20 cellular contexts compared by ENCODE assay signal in the genomic region with DNA sequence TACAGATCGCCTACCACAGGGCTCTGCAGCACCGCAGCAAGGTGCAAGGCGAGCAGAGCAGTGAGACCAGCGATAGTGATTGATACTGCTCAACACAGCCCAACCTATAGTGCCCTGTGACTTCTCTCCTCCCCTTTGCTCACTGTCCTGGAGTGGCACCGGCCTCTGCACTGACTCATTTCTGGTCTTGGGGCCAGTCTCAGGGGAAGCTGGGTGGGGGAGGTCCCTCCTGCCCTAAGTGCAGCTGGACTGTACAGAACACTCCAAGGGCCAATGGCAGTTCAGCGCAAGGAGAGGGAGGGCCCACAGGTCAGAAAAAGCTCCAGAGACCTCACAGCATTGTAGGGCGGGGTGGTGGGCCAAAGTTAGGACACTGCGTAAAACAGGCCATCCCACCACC. TPM values are rescaled to one million over a fixed set of nuclear protein-coding genes. Genes with fewer than 3 reads are reported as not detected.
DNase-seq lines count a peak whose midpoint lies in the region; ATAC-seq and TF ChIP-seq lines count a peak whose summit lies in the region.
"Had no signal": no experiment of that assay in that cellular context is flagged by ENCODE, and none has a peak within 500 bp of the region (broad histone marks: within the 10 kb centered on the region; RNA-seq: fewer than 3 reads in every experiment).

No MANE protein-coding gene starts in this region.

- peaks cover 47% of the 10 kb centered on the region for H3K4me1 Mint-ChIP-seq in activated T-helper 1 cell treated with anti-CD3 and anti-CD28 coated beads, Interleukin-12 subunit alpha, Interleukin-12 subunit beta, Interleukin-2, Interleukin-4 antibody, amounts not matched to agents 30 ng/mL and 10 ng/mL and 1 ng/mL, durations not matched to agents 14 hours and 24 hours and 36 hours (ENCODE audit: low read depth)
- H3K4me1 Mint-ChIP-seq in Caco-2 (ENCODE audit: low read depth, unreplicated experiment): no peaks in the 10 kb centered on the region

- no peak overlapping the region for H3K4me3 ChIP-seq in AG10803 (ENCODE audit: low read length)
- no peak overlapping the region for H3K4me3 ChIP-seq in Caco-2 (ENCODE audit: low read depth, low read length)
- H3K4me3 ChIP-seq: mucosa of descending colon, psoas muscle, tibial nerve had no signal

- H3K36me3 Mint-ChIP-seq in activated T-helper 1 cell treated with anti-CD3 and anti-CD28 coated beads, Interleukin-12 subunit alpha, Interleukin-12 subunit beta, Interleukin-2, Interleukin-4 antibody, amounts not matched to agents 30 ng/mL and 10 ng/mL and 1 ng/mL, durations not matched to agents 14 hours and 24 hours and 36 hours (ENCODE audit: low read depth): peaks cover 54% of the 10 kb centered on the region
- peaks cover 24% of the 10 kb centered on the region for H3K36me3 Mint-ChIP-seq in Caco-2 (ENCODE audit: insufficient read depth, unreplicated experiment)

- POLR2A ChIA-PET in Caco-2 (lab: Charles Lee): no interaction called here

- H3K9me3 Mint-ChIP-seq in activated T-helper 1 cell treated with anti-CD3 and anti-CD28 coated beads, Interleukin-12 subunit alpha, Interleukin-12 subunit beta, Interleukin-2, Interleukin-4 antibody, amounts not matched to agents 30 ng/mL and 10 ng/mL and 1 ng/mL, durations not matched to agents 14 hours and 24 hours and 36 hours: no peaks in the 10 kb centered on the region
- no peaks in the 10 kb centered on the region for H3K9me3 Mint-ChIP-seq in Caco-2 (ENCODE audit: unreplicated experiment)
- H3K9me3 Mint-ChIP-seq: activated T-helper 2 cell treated with anti-CD3 and anti-CD28 coated beads, Interferon-gamma antibody, Interleukin-2, Interleukin-4, amounts not matched to agents 10 μg/mL and 5 μg/mL and 100 μg/mL, durations not matched to agents 14 hours and 24 hours and 36 hours; IgD-negative memory B cell; T-cell had no signal

- ATAC-seq in HG02870 (IDR thresholded peaks at IDR 0.05; ENCODE audit: unreplicated experiment): peak; percentile 20
- no peak for ATAC-seq in GM19463 (IDR thresholded peaks at IDR 0.05; ENCODE audit: unreplicated experiment)
- ATAC-seq in GM19023 (IDR thresholded peaks at IDR 0.05; ENCODE audit: unreplicated experiment): no peak
- ATAC-seq: left cardiac atrium, mucosa of descending colon, PC-3, psoas muscle, T-cell had no signal

- CTCF ChIA-PET in Caco-2 (lab: Charles Lee): no interaction called here

- H3K36me3 ChIP-seq in Caco-2 (ENCODE audit: control insufficient read depth, insufficient read depth, low read length): peaks cover 3% of the 10 kb centered on the region; the same call in 1 of the 2 replicates

- H3K4me1 ChIP-seq in Caco-2: peaks cover 8% of the 10 kb centered on the region; the same call in 1 of the 2 replicates

- no peak overlapping the region for H3K4me3 Mint-ChIP-seq in activated T-helper 1 cell treated with anti-CD3 and anti-CD28 coated beads, Interleukin-12 subunit alpha, Interleukin-12 subunit beta, Interleukin-2, Interleukin-4 antibody, amounts not matched to agents 30 ng/mL and 10 ng/mL and 1 ng/mL, durations not matched to agents 14 hours and 24 hours and 36 hours
- no peak overlapping the region for H3K4me3 Mint-ChIP-seq in Caco-2 (ENCODE audit: unreplicated experiment)

- intact Hi-C loops in activated T-helper 1 cell treated with anti-CD3 and anti-CD28 coated beads, Interleukin-12 subunit alpha, Interleukin-12 subunit beta, Interleukin-2, Interleukin-4 antibody, amounts not matched to agents 30 ng/mL and 10 ng/mL and 1 ng/mL, durations not matched to agents 14 hours and 24 hours and 36 hours (cut with micrococcal nuclease): no loop called here
- intact Hi-C loops in Caco-2 (cut with micrococcal nuclease; ENCODE audit: unreplicated experiment): no loop called here

- H3K9me3 ChIP-seq in Caco-2: no peaks in the 10 kb centered on the region
- H3K9me3 ChIP-seq: mucosa of descending colon, psoas muscle, tibial nerve had no signal

- H3K27me3 ChIP-seq in Caco-2 (replicated peaks; ENCODE audit: control insufficient read depth, insufficient read depth, low read length): no peaks in the 10 kb centered on the region
- H3K27me3 ChIP-seq: tibial nerve had no signal

- peak; percentile 24 for DNase-seq in AG10803 (ENCODE audit: low read depth)
- DNase-seq in activated T-helper 1 cell treated with anti-CD3 and anti-CD28 coated beads, Interleukin-12 subunit alpha, Interleukin-12 subunit beta, Interleukin-2, Interleukin-4 antibody, amounts not matched to agents 30 ng/mL and 10 ng/mL and 1 ng/mL, durations not matched to agents 14 hours and 24 hours and 36 hours (ENCODE audit: low spot score): no peak
- DNase-seq in glomerular visceral epithelial cell (ENCODE audit: extremely low spot score): peak; percentile 68
- DNase-seq in Caco-2: no peak
- DNase-seq in inferior parietal cortex (ENCODE audit: extremely low spot score): no peak
- DNase-seq: activated CD4-positive, CD25-positive, alpha-beta regulatory T cell treated with anti-CD3 and anti-CD28 coated beads, Interleukin-2, amount 50 U/mL, for 72 hours; left cardiac atrium; mucosa of descending colon; NCI-H1417 treated with DMSO at 0.1 percent for 48 hours; NCI-H510A; PC-3; psoas muscle; T-cell had no signal

- no peaks in the 10 kb centered on the region for H3K27me3 Mint-ChIP-seq in activated T-helper 1 cell treated with anti-CD3 and anti-CD28 coated beads, Interleukin-12 subunit alpha, Interleukin-12 subunit beta, Interleukin-2, Interleukin-4 antibody, amounts not matched to agents 30 ng/mL and 10 ng/mL and 1 ng/mL, durations not matched to agents 14 hours and 24 hours and 36 hours (ENCODE audit: insufficient read depth)
- H3K27me3 Mint-ChIP-seq in Caco-2 (ENCODE audit: insufficient read depth, unreplicated experiment): no peaks in the 10 kb centered on the region
- H3K27me3 Mint-ChIP-seq: IgD-negative memory B cell, T-cell had no signal

- TF ChIP-seq CTCF in AG10803 (conservative IDR thresholded peaks at IDR 0.05; ENCODE audit: low read length) (no peak), Caco-2 (IDR thresholded peaks at IDR 0.05; ENCODE audit: insufficient read depth in 1 of 2, low read depth in 1 of 2, low read length in 1 of 2, severe bottlenecking in 1 of 2, unreplicated experiment in 1 of 2) (no peak)

- peak overlapping the region; percentile 58 for H3K27ac Mint-ChIP-seq in activated T-helper 1 cell treated with anti-CD3 and anti-CD28 coated beads, Interleukin-12 subunit alpha, Interleukin-12 subunit beta, Interleukin-2, Interleukin-4 antibody, amounts not matched to agents 30 ng/mL and 10 ng/mL and 1 ng/mL, durations not matched to agents 14 hours and 24 hours and 36 hours
- H3K27ac Mint-ChIP-seq in Caco-2 (ENCODE audit: unreplicated experiment): no peak overlapping the region
- H3K27ac Mint-ChIP-seq: activated T-helper 2 cell treated with anti-CD3 and anti-CD28 coated beads, Interferon-gamma antibody, Interleukin-2, Interleukin-4, amounts not matched to agents 10 μg/mL and 5 μg/mL and 100 μg/mL, durations not matched to agents 14 hours and 24 hours and 36 hours; IgD-negative memory B cell had no signal

- no TSS peak for BruUV-seq in Caco-2 (replicated peaks; lab: Mats Ljungman, UMichigan)

RNA-seq across cellular contexts. Expression of a gene that starts 2.5 kb away (rescaled TPM):
- 40.2 and 40.6 TPM in 2 replicates for total RNA-seq in activated T-helper 1 cell treated with anti-CD3 and anti-CD28 coated beads, Interleukin-12 subunit alpha, Interleukin-12 subunit beta, Interleukin-2, Interleukin-4 antibody, amounts not matched to agents 30 ng/mL and 10 ng/mL and 1 ng/mL, durations not matched to agents 14 hours and 24 hours and 36 hours
- 24.1 and 25.3 TPM in 2 replicates for total RNA-seq in Caco-2 (2022)

RNA-seq across cellular contexts. Expression of a gene that starts 15.7 kb away (rescaled TPM):
- 44.6 and 45.9 TPM in 2 replicates for total RNA-seq in activated T-helper 1 cell treated with anti-CD3 and anti-CD28 coated beads, Interleukin-12 subunit alpha, Interleukin-12 subunit beta, Interleukin-2, Interleukin-4 antibody, amounts not matched to agents 30 ng/mL and 10 ng/mL and 1 ng/mL, durations not matched to agents 14 hours and 24 hours and 36 hours
- 24.7 and 26.0 TPM in 2 replicates for total RNA-seq in Caco-2 (2022)

RNA-seq across cellular contexts. Expression of a gene that starts 22.5 kb away (rescaled TPM):
- total RNA-seq in activated T-helper 1 cell treated with anti-CD3 and anti-CD28 coated beads, Interleukin-12 subunit alpha, Interleukin-12 subunit beta, Interleukin-2, Interleukin-4 antibody, amounts not matched to agents 30 ng/mL and 10 ng/mL and 1 ng/mL, durations not matched to agents 14 hours and 24 hours and 36 hours: 55.0 and 57.8 TPM in 2 replicates
- 9.7 and 11.9 TPM in 2 replicates for total RNA-seq in Caco-2 (2022)

RNA-seq across cellular contexts. Expression of a gene that starts 43.6 kb away (rescaled TPM):
- 0.93 TPM in 1 of 2 replicates, not detected in the other for total RNA-seq in activated T-helper 1 cell treated with anti-CD3 and anti-CD28 coated beads, Interleukin-12 subunit alpha, Interleukin-12 subunit beta, Interleukin-2, Interleukin-4 antibody, amounts not matched to agents 30 ng/mL and 10 ng/mL and 1 ng/mL, durations not matched to agents 14 hours and 24 hours and 36 hours
- total RNA-seq in Caco-2 (2022): not detected in 2 replicates
- total RNA-seq: bronchial epithelial cell, psoas muscle, tibial nerve had no signal

RNA-seq across cellular contexts. Expression of a gene that starts 45.0 kb away (rescaled TPM):
- total RNA-seq in activated T-helper 1 cell treated with anti-CD3 and anti-CD28 coated beads, Interleukin-12 subunit alpha, Interleukin-12 subunit beta, Interleukin-2, Interleukin-4 antibody, amounts not matched to agents 30 ng/mL and 10 ng/mL and 1 ng/mL, durations not matched to agents 14 hours and 24 hours and 36 hours: 63.4 and 63.6 TPM in 2 replicates
- 49.2 and 49.6 TPM in 2 replicates for total RNA-seq in Caco-2 (2022)

Comparison
In these comparisons a context has a peak if more than half of its experiments do, and no peak if none do; other contexts are left out.
1. DNase-seq: peak in AG10803 (single experiment) and glomerular visceral epithelial cell (single experiment); none in activated T-helper 1 cell treated with anti-CD3 and anti-CD28 coated beads, Interleukin-12 subunit alpha, Interleukin-12 subunit beta, Interleukin-2, Interleukin-4 antibody, amounts not matched to agents 30 ng/mL and 10 ng/mL and 1 ng/mL, durations not matched to agents 14 hours and 24 hours and 36 hours (single experiment), Caco-2 (0 of 2) and inferior parietal cortex (single experiment).